In genomic region chr9:134130503-134131375, GRCh38 we compare ENCODE assay signal across 1 cellular context.
TF ChIP-seq lines count a peak whose summit lies in the region.

No MANE protein-coding gene starts in this region.

TF ChIP-seq in GM23338, 12 proteins besides CTCF, POLR2A, EP300 and RAD21 (continued from another document):
- no peak for TF ChIP-seq ZNF462 (CRISPR knock-in tag; IDR thresholded peaks at IDR 0.05)
- TF ChIP-seq NANOG (IDR thresholded peaks at IDR 0.05; ENCODE audit: borderline replicate concordance) = no peak
- no peak for TF ChIP-seq CREB1 (CRISPR knock-in tag; IDR thresholded peaks at IDR 0.05; ENCODE audit: low read depth)
- no peak for TF ChIP-seq ZNF114 (CRISPR knock-in tag; IDR thresholded peaks at IDR 0.05)
